ENCODE assay signal across 22 cellular contexts in the genomic region with DNA sequence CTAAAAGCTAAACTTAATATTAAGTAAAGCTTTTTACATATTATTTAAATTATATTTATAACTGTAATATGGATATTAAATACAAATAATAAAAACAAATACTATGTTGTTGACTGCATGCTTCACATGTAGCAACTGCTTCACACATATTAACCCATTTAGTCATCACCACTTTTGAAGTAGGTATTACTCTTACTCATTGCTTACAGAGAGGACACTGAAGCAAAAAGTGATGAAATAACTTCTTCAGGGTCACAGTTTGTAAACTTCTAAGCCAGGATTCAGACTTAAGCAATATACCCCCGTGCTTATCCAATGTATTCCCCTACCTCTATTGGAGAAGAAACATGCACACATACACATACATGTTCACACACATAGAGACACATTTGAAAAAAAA.
DNase-seq lines count a peak whose midpoint lies in the region; TF ChIP-seq lines count a peak whose summit lies in the region.
"Had no signal": no experiment of that assay in that cellular context is flagged by ENCODE, and none has a peak within 500 bp of the region (broad histone marks: within the 10 kb centered on the region; RNA-seq: fewer than 3 reads in every experiment).

No MANE protein-coding gene starts in this region.

- CTCF ChIA-PET in RWPE1 (lab: Yijun Ruan, JAX): interaction anchor here (0.5 to 0.7 kb wide), 2 partner anchors 8 to 12 kb away, joined by 4 read pairs; no protein-coding TSS in a partner anchor

- no peak overlapping the region for H3K4me3 Mint-ChIP-seq in activated naive CD8-positive, alpha-beta T cell treated with anti-CD3 and anti-CD28 coated beads for 36 hours
- H3K4me3 Mint-ChIP-seq: activated T-helper 1 cell treated with anti-CD3 and anti-CD28 coated beads, Interleukin-12 subunit alpha, Interleukin-12 subunit beta, Interleukin-2, Interleukin-4 antibody, amounts not matched to agents 30 ng/mL and 10 ng/mL and 1 ng/mL, durations not matched to agents 14 hours and 24 hours and 36 hours; B cell; naive thymus-derived CD8-positive, alpha-beta T cell; stimulated activated memory B cell treated with anti-CD40 and anti-IgM and Interleukin-4, amounts not matched to agents 10 μg/mL and 1 μg/mL and 100 μg/mL, for 72 hours had no signal

- H3K27ac Mint-ChIP-seq in activated naive CD8-positive, alpha-beta T cell treated with anti-CD3 and anti-CD28 coated beads for 36 hours: no peak overlapping the region
- H3K27ac Mint-ChIP-seq: activated T-helper 1 cell treated with anti-CD3 and anti-CD28 coated beads, Interleukin-12 subunit alpha, Interleukin-12 subunit beta, Interleukin-2, Interleukin-4 antibody, amounts not matched to agents 30 ng/mL and 10 ng/mL and 1 ng/mL, durations not matched to agents 14 hours and 24 hours and 36 hours; B cell; naive thymus-derived CD8-positive, alpha-beta T cell; stimulated activated memory B cell treated with anti-CD40 and anti-IgM and Interleukin-4, amounts not matched to agents 10 μg/mL and 1 μg/mL and 100 μg/mL, for 72 hours had no signal

- TF ChIP-seq EP300 in stomach (IDR thresholded peaks at IDR 0.05): no peak

- H3K9me3 ChIP-seq in stomach: no peaks in the 10 kb centered on the region
- H3K9me3 ChIP-seq: Caco-2 had no signal

- no peaks in the 10 kb centered on the region for H3K27me3 ChIP-seq in stomach

- no peak for TF ChIP-seq POLR2A in stomach (IDR thresholded peaks at IDR 0.05)

- H3K4me3 ChIP-seq in skeletal muscle cell (ENCODE audit: low read depth, low read length) (no peak overlapping the region), stomach (no peak overlapping the region)

- no peak for TF ChIP-seq CTCF in RWPE1 (conservative IDR thresholded peaks at IDR 0.05; ENCODE audit: low read depth)
- no peak for TF ChIP-seq CTCF in stomach (IDR thresholded peaks at IDR 0.05)

- DNase-seq in HPDE6-E6E7 (ENCODE audit: extremely low spot score) (peak; percentile 49), RWPE1 (ENCODE audit: low spot score) (peak; percentile 55), epithelial cell of prostate (ENCODE audit: low read depth, low spot score) (peak; percentile 60), skeletal muscle cell (ENCODE audit: low read depth) (peak; percentile 81), stomach (no peak), cerebellar cortex (ENCODE audit: low spot score) (no peak)
- no peak for DNase-seq in activated naive CD8-positive, alpha-beta T cell treated with anti-CD3 and anti-CD28 coated beads for 36 hours
- DNase-seq: activated CD4-positive, alpha-beta T cell treated with anti-CD3 and anti-CD28 coated beads for 1 hour; Caco-2; central memory CD4-positive, alpha-beta T cell; effector CD8-positive, alpha-beta T cell; foreskin melanocyte; GOT3; Karpas-422; mesendoderm; naive thymus-derived CD8-positive, alpha-beta T cell; NCI-H1436; NCI-H2227 treated with DMSO at 0.1 percent for 48 hours; right cardiac atrium had no signal

- no peaks in the 10 kb centered on the region for H3K27me3 Mint-ChIP-seq in activated naive CD8-positive, alpha-beta T cell treated with anti-CD3 and anti-CD28 coated beads for 36 hours
- H3K27me3 Mint-ChIP-seq: B cell; stimulated activated memory B cell treated with anti-CD40 and anti-IgM and Interleukin-4, amounts not matched to agents 10 μg/mL and 1 μg/mL and 100 μg/mL, for 72 hours had no signal

- H3K4me1 ChIP-seq in stomach: no peaks in the 10 kb centered on the region
- H3K4me1 ChIP-seq: Caco-2 had no signal

- POLR2A ChIA-PET in RWPE1 (lab: Yijun Ruan, JAX; ENCODE audit: low non-redundant PET): no interaction called here

- H3K36me3 ChIP-seq in stomach: no peaks in the 10 kb centered on the region

- H3K27ac ChIP-seq in RWPE1 (no peak overlapping the region), epithelial cell of prostate (no peak overlapping the region), stomach (no peak overlapping the region)

- peaks cover 4% of the 10 kb centered on the region for H3K9me3 Mint-ChIP-seq in activated naive CD8-positive, alpha-beta T cell treated with anti-CD3 and anti-CD28 coated beads for 36 hours
- H3K9me3 Mint-ChIP-seq: activated T-helper 1 cell treated with anti-CD3 and anti-CD28 coated beads, Interleukin-12 subunit alpha, Interleukin-12 subunit beta, Interleukin-2, Interleukin-4 antibody, amounts not matched to agents 30 ng/mL and 10 ng/mL and 1 ng/mL, durations not matched to agents 14 hours and 24 hours and 36 hours had no signal

- H3K36me3 Mint-ChIP-seq in activated naive CD8-positive, alpha-beta T cell treated with anti-CD3 and anti-CD28 coated beads for 36 hours: no peaks in the 10 kb centered on the region
- H3K36me3 Mint-ChIP-seq: naive thymus-derived CD8-positive, alpha-beta T cell; stimulated activated memory B cell treated with anti-CD40 and anti-IgM and Interleukin-4, amounts not matched to agents 10 μg/mL and 1 μg/mL and 100 μg/mL, for 72 hours had no signal

- no peaks in the 10 kb centered on the region for H3K4me1 Mint-ChIP-seq in activated naive CD8-positive, alpha-beta T cell treated with anti-CD3 and anti-CD28 coated beads for 36 hours
- H3K4me1 Mint-ChIP-seq: B cell; naive thymus-derived CD8-positive, alpha-beta T cell; stimulated activated memory B cell treated with anti-CD40 and anti-IgM and Interleukin-4, amounts not matched to agents 10 μg/mL and 1 μg/mL and 100 μg/mL, for 72 hours had no signal

- 49 to 79% (median 67%) methylated on average over 1 of the region's 1 CpG for WGBS in stomach, 5 donors

- intact Hi-C loops in stomach (cut with DNase I; ENCODE audit: low total_unique reads): no loop called here

Comparison
In these comparisons a context has a peak if more than half of its experiments do, and no peak if none do; other contexts are left out.
1. DNase-seq: peak in HPDE6-E6E7 (single experiment), RWPE1 (single experiment), epithelial cell of prostate (single experiment) and skeletal muscle cell (single experiment); none in activated naive CD8-positive, alpha-beta T cell treated with anti-CD3 and anti-CD28 coated beads for 36 hours (single experiment), stomach (single experiment) and cerebellar cortex (single experiment).